In the genomic region with DNA sequence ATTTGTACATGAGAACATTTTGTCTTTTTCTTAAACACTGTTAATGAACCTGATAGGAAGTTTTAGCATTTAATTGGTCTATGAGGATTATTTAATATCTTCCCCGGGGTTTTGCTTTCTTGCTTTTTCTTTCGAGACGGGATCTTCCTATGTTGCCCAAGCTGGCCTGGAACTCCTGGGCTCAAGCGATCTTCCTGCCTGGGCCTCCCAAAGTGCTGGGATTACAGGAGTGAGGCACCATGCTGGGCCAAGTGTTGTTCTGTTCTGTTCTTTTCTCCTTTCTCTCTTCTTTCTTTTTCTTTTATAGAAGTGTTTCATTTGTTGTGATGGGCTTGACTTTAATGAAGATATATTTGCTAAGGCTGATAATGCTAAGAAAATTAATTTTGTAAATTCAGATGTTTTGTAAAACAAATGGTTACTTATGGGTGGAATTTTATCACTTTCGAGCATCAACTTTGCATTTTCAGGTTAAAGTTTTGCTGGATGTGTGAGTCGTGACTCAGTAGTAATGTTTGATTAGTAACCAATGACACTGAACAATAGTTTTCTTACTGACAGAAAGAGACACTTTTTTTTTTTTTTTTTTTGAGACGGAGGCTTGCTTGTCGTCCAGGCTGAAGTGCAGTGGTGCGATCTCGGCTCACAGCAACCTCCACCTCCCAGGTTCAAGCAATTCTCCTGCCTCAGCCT, we compare ENCODE assay signal across 8 cellular contexts. TPM values are rescaled to one million over a fixed set of nuclear protein-coding genes. Genes with fewer than 3 reads are reported as not detected.
A peak's percentile ranks its signal among the peaks of the same experiment; 100 is the strongest.
DNase-seq lines count a peak whose midpoint lies in the region; ATAC-seq and TF ChIP-seq lines count a peak whose summit lies in the region.

No MANE protein-coding gene starts in this region.

- no peak for ATAC-seq in CD8-positive, alpha-beta T cell
- ATAC-seq in HG03442 (IDR thresholded peaks at IDR 0.05; ENCODE audit: unreplicated experiment): no peak
- no peak for ATAC-seq in left lobe of liver

- H3K9me2 ChIP-seq in Loucy (replicated peaks; ENCODE audit: low read depth, low read length): no peaks in the 10 kb centered on the region

- CTCF ChIA-PET in CD8-positive, alpha-beta T cell (lab: Charles Lee): no interaction called here
- CTCF ChIA-PET in GM10248 (lab: Yijun Ruan, JAX): interaction anchor here (0.5 to 2.1 kb wide), 3 partner anchors 8 to 15 kb away, joined by 3 to 5 read pairs (median 3); no protein-coding TSS in a partner anchor

- H3F3A ChIP-seq in Loucy (ENCODE audit: low read depth): 0 out of 2 replicates have a peak, but pooled peaks cover 4% of the 10 kb centered on the region

- H3K4me2 ChIP-seq in Loucy (ENCODE audit: low read depth, low read length, poor library complexity, severe bottlenecking): peak overlapping the region; percentile 92

- H3K4me1 Mint-ChIP-seq in CD8-positive, alpha-beta T cell (ENCODE audit: low read depth): peaks cover 64% of the 10 kb centered on the region
- peaks cover 37% of the 10 kb centered on the region for H3K4me1 Mint-ChIP-seq in neural crest cell

- no peak for TF ChIP-seq CTCF in CD8-positive, alpha-beta T cell (IDR thresholded peaks at IDR 0.05)
- TF ChIP-seq CTCF in Loucy (conservative IDR thresholded peaks at IDR 0.05; ENCODE audit: low read length) (no peak), dorsolateral prefrontal cortex (IDR thresholded peaks at IDR 0.05 in 54 of 56, conservative IDR thresholded peaks at IDR 0.05 in 2 of 56; ENCODE audit: low read depth in 1 of 56, partially characterized antibody in 56 of 56) (no peak), neural crest cell (conservative IDR thresholded peaks at IDR 0.05) (no peak), GM10248 (IDR thresholded peaks at IDR 0.05; ENCODE audit: control extremely low read depth, extremely low read depth, low read depth, missing control alignments) (no peak)

- peak overlapping the region; percentile 97 for H3K4me3 Mint-ChIP-seq in CD8-positive, alpha-beta T cell
- peak overlapping the region; percentile 91 for H3K4me3 Mint-ChIP-seq in neural crest cell

- H3K79me2 ChIP-seq in Loucy (ENCODE audit: insufficient read depth, low read length): peaks cover 85% of the 10 kb centered on the region

- no peaks in the 10 kb centered on the region for H3K27me3 Mint-ChIP-seq in CD8-positive, alpha-beta T cell (ENCODE audit: low read depth)
- H3K27me3 Mint-ChIP-seq in neural crest cell (ENCODE audit: low read depth): no peaks in the 10 kb centered on the region

- H3K27ac Mint-ChIP-seq in CD8-positive, alpha-beta T cell: peak overlapping the region; percentile 97
- peak overlapping the region; percentile 92 for H3K27ac Mint-ChIP-seq in neural crest cell (ENCODE audit: unreplicated experiment)

- no peak overlapping the region for H2AFZ ChIP-seq in Loucy (ENCODE audit: low read length)

- H3K9me3 Mint-ChIP-seq in CD8-positive, alpha-beta T cell: no peaks in the 10 kb centered on the region
- H3K9me3 Mint-ChIP-seq in neural crest cell: no peaks in the 10 kb centered on the region

- H3K9me3 ChIP-seq in CD8-positive, alpha-beta T cell (ENCODE audit: low read length): no peaks in the 10 kb centered on the region
- no peaks in the 10 kb centered on the region for H3K9me3 ChIP-seq in Loucy (ENCODE audit: insufficient read depth, low read depth, low read length)

- no peaks in the 10 kb centered on the region for H3K36me3 ChIP-seq in CD8-positive, alpha-beta T cell (ENCODE audit: insufficient read depth, low read length)
- H3K36me3 ChIP-seq in Loucy (ENCODE audit: insufficient read depth, low read length): no peaks in the 10 kb centered on the region

- peaks cover 19% of the 10 kb centered on the region for H3K36me3 Mint-ChIP-seq in CD8-positive, alpha-beta T cell
- H3K36me3 Mint-ChIP-seq in neural crest cell (ENCODE audit: low read depth): no peaks in the 10 kb centered on the region

- peaks cover 62% of the 10 kb centered on the region for H4K20me1 ChIP-seq in Loucy (ENCODE audit: insufficient read depth, low read length, poor library complexity, severe bottlenecking)

- H3K4me3 ChIP-seq in CD8-positive, alpha-beta T cell (ENCODE audit: low read depth, low read length): peak overlapping the region; percentile 67
- peak overlapping the region; percentile 95 for H3K4me3 ChIP-seq in Loucy (ENCODE audit: low read length, poor library complexity, severe bottlenecking)
- H3K4me3 ChIP-seq in dorsolateral prefrontal cortex: peak overlapping the region in 53 of 59 donors; percentile 45 to 99 (median 91)

- intact Hi-C loops in CD8-positive, alpha-beta T cell (cut with DNase I, micrococcal nuclease): loop anchor here in 1 of 2 experiments (1.0 to 5.0 kb wide), 2 partner anchors 42 to 67 kb away; no protein-coding TSS in a partner anchor
- intact Hi-C loops in dorsolateral prefrontal cortex (cut with DNase I): no loop called here

- no peak for DNase-seq in CD8-positive, alpha-beta T cell
- DNase-seq in dorsolateral prefrontal cortex: no peak
- no peak for DNase-seq in neural crest cell (ENCODE audit: low read depth, low spot score)
- no peak for DNase-seq in GM10248 (ENCODE audit: extremely low spot score)
- DNase-seq in COR-L47 (lab: John Stamatoyannopoulos, UW): no peak
- no peak for DNase-seq in left lobe of liver (ENCODE audit: low spot score)

- H3K27ac ChIP-seq in CD8-positive, alpha-beta T cell (ENCODE audit: low read depth, low read length): no peak overlapping the region
- peak overlapping the region in 11 of 59 donors; percentile 3 to 66 (median 40) for H3K27ac ChIP-seq in dorsolateral prefrontal cortex

- no peaks in the 10 kb centered on the region for H3K27me3 ChIP-seq in CD8-positive, alpha-beta T cell (ENCODE audit: insufficient read depth, low read length)
- H3K27me3 ChIP-seq in Loucy (ENCODE audit: insufficient read depth, low read length, poor library complexity, severe bottlenecking) (no peaks in the 10 kb centered on the region), dorsolateral prefrontal cortex (no peaks in the 10 kb centered on the region)

- peaks cover 44% of the 10 kb centered on the region for H3K4me1 ChIP-seq in CD8-positive, alpha-beta T cell (ENCODE audit: insufficient read depth, low read length)
- peaks cover 53% of the 10 kb centered on the region for H3K4me1 ChIP-seq in Loucy (ENCODE audit: insufficient read depth, low read length, poor library complexity, severe bottlenecking)

- POLR2A ChIA-PET in CD8-positive, alpha-beta T cell (lab: Charles Lee): interaction anchor here (0.6 to 1.6 kb wide), 4 partner anchors 8 to 520 kb away, joined by 3 to 5 read pairs (median 4); a partner anchor contains a TSS
- POLR2A ChIA-PET in GM10248 (lab: Yijun Ruan, JAX): interaction anchor here (0.6 kb wide), 1 partner anchor 532 kb away, joined by 10 read pairs; no protein-coding TSS in a partner anchor

- H3K9ac ChIP-seq in Loucy (ENCODE audit: low read depth, low read length, poor library complexity, severe bottlenecking): peak overlapping the region; percentile 99

RNA-seq across cellular contexts. Expression of a gene that starts 2.2 kb away (rescaled TPM):
- 10 to 100 TPM; 55.8 to 55.9 TPM for total RNA-seq in CD8-positive, alpha-beta T cell
- total RNA-seq in dorsolateral prefrontal cortex (10 to 100 TPM; 24.5 to 43.6 (median 33.5) TPM), neural crest cell (33.6 and 34.0 TPM in 2 replicates), left lobe of liver (8.0 TPM)

RNA-seq across cellular contexts. Expression of a gene that starts 40.2 kb away (rescaled TPM):
- total RNA-seq in CD8-positive, alpha-beta T cell: not detected
- total RNA-seq in dorsolateral prefrontal cortex (10 to 100 TPM in 1 of 120 experiments, 1 to 10 TPM in 114, under 1 TPM in 5; 0.53 to 10.1 (median 2.4) TPM), neural crest cell (not detected in 2 replicates), left lobe of liver (0.15 TPM)
